18 cellular contexts compared by ENCODE assay signal in genomic region chr12:26744697-26745440, GRCh38.
A peak's percentile ranks its signal among the peaks of the same experiment; 100 is the strongest.
DNase-seq lines count a peak whose midpoint lies in the region; ATAC-seq and TF ChIP-seq lines count a peak whose summit lies in the region.
"Had no signal": no experiment of that assay in that cellular context is flagged by ENCODE, and none has a peak within 500 bp of the region (broad histone marks: within the 10 kb centered on the region; RNA-seq: fewer than 3 reads in every experiment).

No MANE protein-coding gene starts in this region.

- peaks cover 34% of the 10 kb centered on the region for H3K36me3 Mint-ChIP-seq in stimulated activated memory B cell treated with anti-CD40 and anti-IgM and Interleukin-4, amounts not matched to agents 10 μg/mL and 1 μg/mL and 100 μg/mL, for 72 hours

- TF ChIP-seq CTCF in foreskin fibroblast (IDR thresholded peaks at IDR 0.05; ENCODE audit: low read depth, low read length) (no peak), GM13976 (IDR thresholded peaks at IDR 0.05; ENCODE audit: borderline replicate concordance, control extremely low read depth, extremely low read depth, insufficient read depth, missing control alignments) (no peak)

- peaks cover 59% of the 10 kb centered on the region for H3K4me1 Mint-ChIP-seq in stimulated activated memory B cell treated with anti-CD40 and anti-IgM and Interleukin-4, amounts not matched to agents 10 μg/mL and 1 μg/mL and 100 μg/mL, for 72 hours

- H3K4me3 ChIP-seq in foreskin fibroblast (ENCODE audit: low read depth in 1 of 2, low read length in 2 of 2): no peak overlapping the region
- H3K4me3 ChIP-seq: ovary had no signal

- in situ Hi-C loops in GM13976 (cut with MboI; ENCODE audit: low sequenced_read_pairs, unreplicated experiment): no loop called here

- peak in 2 of 3 experiments; percentile 17 to 52 for DNase-seq in NCI-H1417 (lab: John Stamatoyannopoulos, UW)
- no peak for DNase-seq in NCI-H1417 treated with DMSO at 0.1 percent for 48 hours (lab: John Stamatoyannopoulos, UW)
- DNase-seq in SHP77 treated with DMSO at 0.1 percent for 48 hours (lab: John Stamatoyannopoulos, UW): peak; percentile 83
- peak; percentile 21 to 61 for DNase-seq in foreskin fibroblast
- DNase-seq in GM13976 (ENCODE audit: low spot score): no peak
- DNase-seq: 8988T; activated CD4-positive, alpha-beta T cell treated with anti-CD3 and anti-CD28 coated beads for 48 hours; activated naive CD4-positive, alpha-beta T cell treated with anti-CD3 and anti-CD28 coated beads, Interleukin-2, amount 50 U/mL, for 16 hours; activated T-cell treated with anti-CD3 and anti-CD28 coated beads for 4 hours; caudate nucleus; NCI-H187 treated with DMSO at 0.1 percent for 48 hours; ovary; T1000 had no signal

- peak overlapping the region; percentile 15 for H3K27ac Mint-ChIP-seq in stimulated activated memory B cell treated with anti-CD40 and anti-IgM and Interleukin-4, amounts not matched to agents 10 μg/mL and 1 μg/mL and 100 μg/mL, for 72 hours

- no peak overlapping the region for H3K4me3 Mint-ChIP-seq in stimulated activated memory B cell treated with anti-CD40 and anti-IgM and Interleukin-4, amounts not matched to agents 10 μg/mL and 1 μg/mL and 100 μg/mL, for 72 hours

- H3K9me3 Mint-ChIP-seq in stimulated activated memory B cell treated with anti-CD40 and anti-IgM and Interleukin-4, amounts not matched to agents 10 μg/mL and 1 μg/mL and 100 μg/mL, for 72 hours: peaks cover 4% of the 10 kb centered on the region

- no peak for ATAC-seq in stimulated activated memory B cell treated with anti-CD40 and anti-IgM and Interleukin-4, amounts not matched to agents 10 μg/mL and 1 μg/mL and 100 μg/mL, for 72 hours
- ATAC-seq in HG03196 (IDR thresholded peaks at IDR 0.05; ENCODE audit: unreplicated experiment): no peak
- no peak for ATAC-seq in HG03460 (IDR thresholded peaks at IDR 0.05; ENCODE audit: unreplicated experiment)
- ATAC-seq: HCT116, Right ventricle myocardium inferior had no signal

- H3K27me3 Mint-ChIP-seq in stimulated activated memory B cell treated with anti-CD40 and anti-IgM and Interleukin-4, amounts not matched to agents 10 μg/mL and 1 μg/mL and 100 μg/mL, for 72 hours: no peaks in the 10 kb centered on the region

Comparison
In these comparisons a context has a peak if more than half of its experiments do, and no peak if none do; other contexts are left out.
1. DNase-seq: peak in NCI-H1417 (2 of 3), SHP77 treated with DMSO at 0.1 percent for 48 hours (single experiment) and foreskin fibroblast (2 of 2); none in NCI-H1417 treated with DMSO at 0.1 percent for 48 hours (single experiment) and GM13976 (single experiment).